32 cellular contexts compared by ENCODE assay signal in the genomic region with DNA sequence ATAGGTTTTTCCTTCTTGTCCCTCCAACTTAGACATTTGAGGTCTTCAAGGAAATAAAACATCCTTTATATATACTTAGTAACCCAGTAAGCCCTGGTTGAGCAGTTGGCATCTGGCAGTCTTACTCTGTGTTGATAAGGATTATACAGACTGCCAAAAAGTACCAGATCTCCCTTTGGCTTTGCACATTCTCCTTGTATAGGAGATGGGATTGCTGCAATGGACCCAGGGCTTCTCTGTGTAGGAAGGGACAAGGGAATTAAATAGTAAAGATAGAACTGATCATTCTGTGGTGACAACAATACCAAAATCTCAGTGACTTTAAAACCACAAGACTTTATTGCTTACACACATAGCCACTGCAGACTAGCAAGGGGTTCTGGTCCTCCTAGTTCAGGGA.
"Had no signal": no experiment of that assay in that cellular context is flagged by ENCODE, and none has a peak within 500 bp of the region (broad histone marks: within the 10 kb centered on the region; RNA-seq: fewer than 3 reads in every experiment).

No MANE protein-coding gene starts in this region.

- H3K4me3 Mint-ChIP-seq: activated B cell treated with CpG ODN at 0.5 μM for 24 hours; activated CD4-positive, alpha-beta memory T cell treated with anti-CD3 and anti-CD28 coated beads for 36 hours; activated CD4-positive, alpha-beta T cell treated with anti-CD3 and anti-CD28 coated beads, Interleukin-2, amount 10 ng/mL, durations not matched to agents 24 days and 14 days; activated CD8-positive, alpha-beta T cell treated with anti-CD3 and anti-CD28 coated beads for 36 hours; activated naive CD4-positive, alpha-beta T cell treated with anti-CD3 and anti-CD28 coated beads for 36 hours; activated naive CD8-positive, alpha-beta T cell treated with anti-CD3 and anti-CD28 coated beads for 36 hours; activated T-cell treated with anti-CD3 and anti-CD28 coated beads, Interleukin-2, amount 50 U/mL, for 4 hours; activated T-cell treated with anti-CD3 and anti-CD28 coated beads, Interleukin-2, amount 50 U/mL, for 72 hours; activated T-helper 1 cell treated with anti-CD3 and anti-CD28 coated beads, Interleukin-12 subunit alpha, Interleukin-12 subunit beta, Interleukin-2, Interleukin-4 antibody, amounts not matched to agents 30 ng/mL and 10 ng/mL and 1 ng/mL, durations not matched to agents 14 hours and 24 hours and 36 hours; activated T-helper 17 cell treated with anti-CD3 and anti-CD28 coated beads, Interleukin-2, amount 50 U/mL, for 72 hours; T-helper 1 cell treated with Interleukin-12 subunit alpha and Interleukin-12 subunit beta and Interleukin-4 antibody, amounts not matched to agents 30 μg/mL and 1 μg/mL, for 36 hours; T-helper 2 cell treated with Interferon-gamma antibody and Interleukin-4, amounts not matched to agents 5 μg/mL and 100 μg/mL, for 36 hours had no signal

- H3K27me3 Mint-ChIP-seq: activated B cell treated with CpG ODN at 0.5 μM for 24 hours; activated CD4-positive, alpha-beta memory T cell treated with anti-CD3 and anti-CD28 coated beads for 36 hours; activated CD4-positive, alpha-beta T cell treated with anti-CD3 and anti-CD28 coated beads, Interleukin-2, amount 10 ng/mL, durations not matched to agents 24 days and 14 days; activated CD8-positive, alpha-beta T cell treated with anti-CD3 and anti-CD28 coated beads for 36 hours; activated naive CD8-positive, alpha-beta T cell treated with anti-CD3 and anti-CD28 coated beads for 36 hours; activated T-helper 17 cell treated with anti-CD3 and anti-CD28 coated beads, Interleukin-2, amount 50 U/mL, for 72 hours had no signal

- H3K4me1 Mint-ChIP-seq: activated B cell treated with CpG ODN at 0.5 μM for 24 hours; activated CD4-positive, alpha-beta T cell treated with anti-CD3 and anti-CD28 coated beads, Interleukin-2, amount 10 ng/mL, durations not matched to agents 24 days and 14 days; activated naive CD8-positive, alpha-beta T cell treated with anti-CD3 and anti-CD28 coated beads for 36 hours; activated T-helper 17 cell treated with anti-CD3 and anti-CD28 coated beads, Interleukin-2, amount 50 U/mL, for 72 hours had no signal

- H3K9me3 Mint-ChIP-seq: activated naive CD4-positive, alpha-beta T cell treated with anti-CD3 and anti-CD28 coated beads for 36 hours; T-helper 1 cell treated with Interleukin-12 subunit alpha and Interleukin-12 subunit beta and Interleukin-4 antibody, amounts not matched to agents 30 μg/mL and 1 μg/mL, for 36 hours had no signal

- DNase-seq: activated B cell treated with CpG ODN at 0.5 μM for 24 hours; activated CD4-positive, alpha-beta memory T cell treated with anti-CD3 and anti-CD28 coated beads for 36 hours; activated CD4-positive, alpha-beta T cell treated with anti-CD3 and anti-CD28 coated beads for 4 hours; activated CD4-positive, alpha-beta T cell treated with anti-CD3 and anti-CD28 coated beads, Interleukin-2, amount 10 ng/mL, durations not matched to agents 24 days and 14 days; activated CD4-positive, alpha-beta T cell treated with anti-CD3 and anti-CD28 coated beads, Interleukin-2, amount 50 U/mL, for 1 hour; activated CD4-positive, alpha-beta T cell treated with anti-CD3 and anti-CD28 coated beads, Interleukin-2, amount 50 U/mL, for 4 hours; activated CD4-positive, CD25-positive, alpha-beta regulatory T cell treated with anti-CD3 and anti-CD28 coated beads, Interleukin-2, amount 50 U/mL, for 72 hours; activated CD8-positive, alpha-beta memory T cell treated with anti-CD3 and anti-CD28 coated beads, Interleukin-2, amount 50 U/mL, for 4 hours; activated CD8-positive, alpha-beta T cell treated with anti-CD3 and anti-CD28 coated beads for 36 hours; activated effector memory CD4-positive, alpha-beta T cell treated with anti-CD3 and anti-CD28 coated beads, Interleukin-2, amount 50 U/mL, for 16 hours; activated gamma-delta T cell treated with Interleukin-2 at 50 U/mL for 16 hours; activated naive CD4-positive, alpha-beta T cell; activated naive CD4-positive, alpha-beta T cell treated with anti-CD3 and anti-CD28 coated beads for 36 hours; activated naive CD4-positive, alpha-beta T cell treated with anti-CD3 and anti-CD28 coated beads, Interleukin-2, amount 50 U/mL, for 16 hours; activated naive CD8-positive, alpha-beta T cell treated with anti-CD3 and anti-CD28 coated beads for 36 hours; activated T-cell treated with anti-CD3 and anti-CD28 coated beads for 4 hours; activated T-cell treated with anti-CD3 and anti-CD28 coated beads, Interleukin-2, amount 50 U/mL, for 1 hour; activated T-cell treated with anti-CD3 and anti-CD28 coated beads, Interleukin-2, amount 50 U/mL, for 4 hours; activated T-cell treated with anti-CD3 and anti-CD28 coated beads, Interleukin-2, amount 50 U/mL, for 72 hours; adrenal gland; amniotic stem cell; aorta; body of pancreas; brain microvascular endothelial cell; central memory CD4-positive, alpha-beta T cell; T-helper 2 cell; T-helper 9 cell had no signal

- ATAC-seq: activated CD8-positive, alpha-beta T cell treated with anti-CD3 and anti-CD28 coated beads for 36 hours; activated naive CD4-positive, alpha-beta T cell treated with anti-CD3 and anti-CD28 coated beads, Interleukin-2, amount 50 U/mL, for 72 hours; activated T-cell treated with anti-CD3 and anti-CD28 coated beads, Interleukin-2, amount 50 U/mL, for 4 hours; activated T-cell treated with anti-CD3 and anti-CD28 coated beads, Interleukin-2, amount 50 U/mL, for 72 hours; activated T-helper 17 cell treated with anti-CD3 and anti-CD28 coated beads, Interleukin-2, amount 50 U/mL, for 72 hours; body of pancreas had no signal

- H3K27ac Mint-ChIP-seq: activated B cell treated with CpG ODN at 0.5 μM for 24 hours; activated CD4-positive, alpha-beta memory T cell treated with anti-CD3 and anti-CD28 coated beads for 36 hours; activated CD4-positive, alpha-beta T cell treated with anti-CD3 and anti-CD28 coated beads, Interleukin-2, amount 10 ng/mL, durations not matched to agents 24 days and 14 days; activated CD8-positive, alpha-beta T cell treated with anti-CD3 and anti-CD28 coated beads for 36 hours; activated naive CD4-positive, alpha-beta T cell treated with anti-CD3 and anti-CD28 coated beads for 36 hours; activated naive CD4-positive, alpha-beta T cell treated with anti-CD3 and anti-CD28 coated beads, Interleukin-2, amount 50 U/mL, for 72 hours; activated naive CD8-positive, alpha-beta T cell treated with anti-CD3 and anti-CD28 coated beads for 36 hours; activated T-cell treated with anti-CD3 and anti-CD28 coated beads, Interleukin-2, amount 50 U/mL, for 72 hours; activated T-helper 1 cell treated with anti-CD3 and anti-CD28 coated beads, Interleukin-12 subunit alpha, Interleukin-12 subunit beta, Interleukin-2, Interleukin-4 antibody, amounts not matched to agents 30 ng/mL and 10 ng/mL and 1 ng/mL, durations not matched to agents 14 hours and 24 hours and 36 hours; activated T-helper 17 cell treated with anti-CD3 and anti-CD28 coated beads, Interleukin-2, amount 50 U/mL, for 72 hours; T-helper 1 cell treated with Interleukin-12 subunit alpha and Interleukin-12 subunit beta and Interleukin-4 antibody, amounts not matched to agents 30 μg/mL and 1 μg/mL, for 36 hours; T-helper 2 cell treated with Interferon-gamma antibody and Interleukin-4, amounts not matched to agents 5 μg/mL and 100 μg/mL, for 36 hours had no signal
